Comparison of ENCODE assay signal across 1 cellular context in genomic region chr5:55993628-55994501, GRCh38.
A peak's percentile ranks its signal among the peaks of the same experiment; 100 is the strongest.
TF ChIP-seq lines count a peak whose summit lies in the region.

No MANE protein-coding gene starts in this region.

TF ChIP-seq in K562, 482 proteins besides CTCF, POLR2A, EP300 and RAD21 (continued from another document and continues in another):
- TF ChIP-seq ZNF407 (IDR thresholded peaks at IDR 0.05; ENCODE audit: low read depth) (no peak), ILF3 (IDR thresholded peaks at IDR 0.05; ENCODE audit: borderline replicate concordance) (no peak), MYNN (IDR thresholded peaks at IDR 0.05) (peak; percentile 98), MYNN (CRISPR knock-in tag; IDR thresholded peaks at IDR 0.05) (peak; percentile 74; the same call in 1 of the 2 replicates), ASH1L (IDR thresholded peaks at IDR 0.05; ENCODE audit: borderline replicate concordance, low read depth, partially characterized antibody) (peak; percentile 19), L3MBTL2 (IDR thresholded peaks at IDR 0.05) (no peak), CCNT2 (IDR thresholded peaks at IDR 0.05; ENCODE audit: borderline replicate concordance, extremely low read depth, insufficient read length, low read depth, low read length) (no peak), STAT5A (IDR thresholded peaks at IDR 0.05; ENCODE audit: borderline replicate concordance, low read length) (no peak), AFF4 (CRISPR knock-in tag; IDR thresholded peaks at IDR 0.05) (no peak), ZNF561 (CRISPR knock-in tag; conservative IDR thresholded peaks at IDR 0.05) (no peak), ZNF384 (IDR thresholded peaks at IDR 0.05; ENCODE audit: low read depth, low read length) (peak; percentile 64), E2F8 (IDR thresholded peaks at IDR 0.05; ENCODE audit: low read depth, partially characterized antibody) (no peak), ZNF507 (tag; conservative IDR thresholded peaks at IDR 0.05) (no peak), MAFG (tag; conservative IDR thresholded peaks at IDR 0.05) (no peak), CUX1 (CRISPR knock-in tag; IDR thresholded peaks at IDR 0.05) (no peak), ZMIZ1 (IDR thresholded peaks at IDR 0.05; ENCODE audit: low read depth in 2 of 2, low read length in 2 of 2) (no peak), LEF1 (IDR thresholded peaks at IDR 0.05) (0 out of 2 replicates have a peak, but pooled peaks have one; percentile 45), MLX (CRISPR knock-in tag; conservative IDR thresholded peaks at IDR 0.05) (no peak), ZNF184 (CRISPR knock-in tag; IDR thresholded peaks at IDR 0.05) (no peak)
